In genomic region chrX:119467842-119468185, GRCh38 we compare ENCODE assay signal across 1 cellular context.
TF ChIP-seq lines count a peak whose summit lies in the region.

No MANE protein-coding gene starts in this region.

TF ChIP-seq in GM23338, 12 proteins besides CTCF, POLR2A, EP300 and RAD21 (continued from another document):
- no peak for TF ChIP-seq ZNF462 (CRISPR knock-in tag; IDR thresholded peaks at IDR 0.05)
- no peak for TF ChIP-seq NANOG (IDR thresholded peaks at IDR 0.05; ENCODE audit: borderline replicate concordance)
- no peak for TF ChIP-seq ZNF114 (CRISPR knock-in tag; IDR thresholded peaks at IDR 0.05)
- TF ChIP-seq ETS1 (IDR thresholded peaks at IDR 0.05) = no peak
- TF ChIP-seq STAT1 (IDR thresholded peaks at IDR 0.05; ENCODE audit: unreplicated experiment) = no peak
- TF ChIP-seq EZH2phosphoT487 (IDR thresholded peaks at IDR 0.05; ENCODE audit: unreplicated experiment) = no peak
